ENCODE assay signal across 1 cellular context in the genomic region with DNA sequence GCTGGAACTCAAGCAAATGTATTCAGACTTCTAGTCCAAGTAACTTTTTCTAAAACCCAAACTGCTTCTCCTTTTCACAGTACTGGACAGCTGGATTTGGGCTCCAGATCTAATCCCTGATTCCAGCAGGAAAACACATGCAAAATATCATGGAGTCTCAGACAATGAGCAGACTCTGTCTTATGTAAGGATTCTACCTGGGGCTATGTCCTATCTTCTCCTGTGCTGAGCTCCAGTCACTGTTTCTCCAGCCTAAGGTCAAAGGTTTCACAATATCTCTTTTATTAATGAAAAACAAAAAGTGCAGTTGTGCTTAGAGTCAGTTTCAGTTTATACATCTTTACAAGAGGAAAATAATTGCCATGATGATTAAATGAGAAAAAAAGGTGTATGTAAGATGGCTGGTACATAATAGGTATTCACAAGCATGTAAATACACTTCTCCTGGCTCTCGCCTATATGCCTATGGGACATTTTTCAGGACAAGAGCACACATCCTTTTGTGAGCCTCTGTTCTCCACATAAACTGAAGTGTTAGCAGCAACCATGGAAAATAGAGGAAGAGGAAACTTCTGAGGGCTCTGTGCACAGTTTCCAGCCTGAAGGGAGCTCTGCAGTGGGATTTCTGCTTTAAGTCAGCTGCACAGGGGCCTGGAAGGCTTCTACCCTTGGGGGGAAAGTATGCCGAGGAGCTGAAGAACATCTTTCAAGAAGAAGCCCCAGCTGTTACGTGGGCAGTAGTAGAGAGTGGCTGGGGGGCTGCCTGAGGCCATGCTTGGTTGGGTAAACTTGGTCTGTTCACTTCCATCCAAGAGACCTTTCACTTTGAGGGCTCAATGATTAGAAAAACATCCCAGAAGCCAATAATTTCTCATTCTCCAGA.
A peak's percentile ranks its signal among the peaks of the same experiment; 100 is the strongest.
TF ChIP-seq lines count a peak whose summit lies in the region.

No MANE protein-coding gene starts in this region.

TF ChIP-seq in K562, 482 proteins besides CTCF, POLR2A, EP300 and RAD21 (continued from another document and continues in another):
- TF ChIP-seq, protein P1, sequence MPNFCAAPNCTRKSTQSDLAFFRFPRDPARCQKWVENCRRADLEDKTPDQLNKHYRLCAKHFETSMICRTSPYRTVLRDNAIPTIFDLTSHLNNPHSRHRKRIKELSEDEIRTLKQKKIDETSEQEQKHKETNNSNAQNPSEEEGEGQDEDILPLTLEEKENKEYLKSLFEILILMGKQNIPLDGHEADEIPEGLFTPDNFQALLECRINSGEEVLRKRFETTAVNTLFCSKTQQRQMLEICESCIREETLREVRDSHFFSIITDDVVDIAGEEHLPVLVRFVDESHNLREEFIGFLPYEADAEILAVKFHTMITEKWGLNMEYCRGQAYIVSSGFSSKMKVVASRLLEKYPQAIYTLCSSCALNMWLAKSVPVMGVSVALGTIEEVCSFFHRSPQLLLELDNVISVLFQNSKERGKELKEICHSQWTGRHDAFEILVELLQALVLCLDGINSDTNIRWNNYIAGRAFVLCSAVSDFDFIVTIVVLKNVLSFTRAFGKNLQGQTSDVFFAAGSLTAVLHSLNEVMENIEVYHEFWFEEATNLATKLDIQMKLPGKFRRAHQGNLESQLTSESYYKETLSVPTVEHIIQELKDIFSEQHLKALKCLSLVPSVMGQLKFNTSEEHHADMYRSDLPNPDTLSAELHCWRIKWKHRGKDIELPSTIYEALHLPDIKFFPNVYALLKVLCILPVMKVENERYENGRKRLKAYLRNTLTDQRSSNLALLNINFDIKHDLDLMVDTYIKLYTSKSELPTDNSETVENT (CRISPR knock-in tag; IDR thresholded peaks at IDR 0.05) = no peak
- TF ChIP-seq NR3C1 (CRISPR knock-in tag; IDR thresholded peaks at IDR 0.05) (no peak), SP1 (CRISPR knock-in tag; IDR thresholded peaks at IDR 0.05) (no peak), SREBF1 (IDR thresholded peaks at IDR 0.05; ENCODE audit: borderline replicate concordance, low read depth, low read length) (no peak), NFRKB (IDR thresholded peaks at IDR 0.05; ENCODE audit: low read depth) (no peak), SIX5 (IDR thresholded peaks at IDR 0.05; ENCODE audit: borderline replicate concordance in 1 of 2, insufficient read depth in 1 of 2, low read depth in 1 of 2, low read length in 2 of 2) (no peak), KLF10 (CRISPR knock-in tag; IDR thresholded peaks at IDR 0.05) (no peak), POLR2B (IDR thresholded peaks at IDR 0.05; ENCODE audit: low read depth, partially characterized antibody) (no peak), PHTF2 (CRISPR knock-in tag; IDR thresholded peaks at IDR 0.05) (no peak), ZNF668 (CRISPR knock-in tag; IDR thresholded peaks at IDR 0.05) (peak; percentile 56; the same call in 1 of the 2 replicates), JUND (IDR thresholded peaks at IDR 0.05; ENCODE audit: borderline replicate concordance, low read depth, low read length) (no peak), JUND (tag; IDR thresholded peaks at IDR 0.05; ENCODE audit: borderline replicate concordance, low read depth, low read length) (peak; percentile 10; the same call in 1 of the 3 replicates), ZNF780A (CRISPR knock-in tag; IDR thresholded peaks at IDR 0.05) (no peak), SRSF9 (IDR thresholded peaks at IDR 0.05; ENCODE audit: borderline replicate concordance, low read depth, low read length) (no peak), SAP30 (IDR thresholded peaks at IDR 0.05; ENCODE audit: borderline replicate concordance, insufficient read depth, low read depth, low read length, poor library complexity, severe bottlenecking) (no peak), CEBPB (tag; IDR thresholded peaks at IDR 0.05) (peak; percentile 75), FOS (IDR thresholded peaks at IDR 0.05; ENCODE audit: extremely low read depth, insufficient read length) (no peak), TBP (optimal IDR thresholded peaks at IDR 0.05; ENCODE audit: low read depth, low read length) (peak; percentile 25), POLR2AphosphoS5 (IDR thresholded peaks at IDR 0.05; ENCODE audit: control insufficient read depth, insufficient read depth, low read depth, low read length) (no peak), MTA1 (IDR thresholded peaks at IDR 0.05; ENCODE audit: borderline replicate concordance) (no peak), NRF1 (conservative IDR thresholded peaks at IDR 0.05 in 1 of 2, IDR thresholded peaks at IDR 0.05 in 1 of 2) (no peak), ZNF707 (CRISPR knock-in tag; conservative IDR thresholded peaks at IDR 0.05) (no peak), E2F3 (CRISPR knock-in tag; IDR thresholded peaks at IDR 0.05) (no peak), DNMT1 (IDR thresholded peaks at IDR 0.05) (no peak), GTF2E2 (tag; IDR thresholded peaks at IDR 0.05) (no peak), CC2D1A (IDR thresholded peaks at IDR 0.05) (no peak), HNRNPH1 (optimal IDR thresholded peaks at IDR 0.05; ENCODE audit: low read depth, low read length) (no peak), ZNF785 (CRISPR knock-in tag; IDR thresholded peaks at IDR 0.05) (no peak), HMG20A (CRISPR knock-in tag; conservative IDR thresholded peaks at IDR 0.05) (no peak), ZKSCAN3 (CRISPR knock-in tag; IDR thresholded peaks at IDR 0.05) (no peak), LARP7 (IDR thresholded peaks at IDR 0.05) (no peak)
- TF ChIP-seq, protein P2, sequence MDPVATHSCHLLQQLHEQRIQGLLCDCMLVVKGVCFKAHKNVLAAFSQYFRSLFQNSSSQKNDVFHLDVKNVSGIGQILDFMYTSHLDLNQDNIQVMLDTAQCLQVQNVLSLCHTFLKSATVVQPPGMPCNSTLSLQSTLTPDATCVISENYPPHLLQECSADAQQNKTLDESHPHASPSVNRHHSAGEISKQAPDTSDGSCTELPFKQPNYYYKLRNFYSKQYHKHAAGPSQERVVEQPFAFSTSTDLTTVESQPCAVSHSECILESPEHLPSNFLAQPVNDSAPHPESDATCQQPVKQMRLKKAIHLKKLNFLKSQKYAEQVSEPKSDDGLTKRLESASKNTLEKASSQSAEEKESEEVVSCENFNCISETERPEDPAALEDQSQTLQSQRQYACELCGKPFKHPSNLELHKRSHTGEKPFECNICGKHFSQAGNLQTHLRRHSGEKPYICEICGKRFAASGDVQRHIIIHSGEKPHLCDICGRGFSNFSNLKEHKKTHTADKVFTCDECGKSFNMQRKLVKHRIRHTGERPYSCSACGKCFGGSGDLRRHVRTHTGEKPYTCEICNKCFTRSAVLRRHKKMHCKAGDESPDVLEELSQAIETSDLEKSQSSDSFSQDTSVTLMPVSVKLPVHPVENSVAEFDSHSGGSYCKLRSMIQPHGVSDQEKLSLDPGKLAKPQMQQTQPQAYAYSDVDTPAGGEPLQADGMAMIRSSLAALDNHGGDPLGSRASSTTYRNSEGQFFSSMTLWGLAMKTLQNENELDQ (CRISPR knock-in tag; IDR thresholded peaks at IDR 0.05; ENCODE audit: borderline replicate concordance) = no peak
- TF ChIP-seq, protein P3, sequence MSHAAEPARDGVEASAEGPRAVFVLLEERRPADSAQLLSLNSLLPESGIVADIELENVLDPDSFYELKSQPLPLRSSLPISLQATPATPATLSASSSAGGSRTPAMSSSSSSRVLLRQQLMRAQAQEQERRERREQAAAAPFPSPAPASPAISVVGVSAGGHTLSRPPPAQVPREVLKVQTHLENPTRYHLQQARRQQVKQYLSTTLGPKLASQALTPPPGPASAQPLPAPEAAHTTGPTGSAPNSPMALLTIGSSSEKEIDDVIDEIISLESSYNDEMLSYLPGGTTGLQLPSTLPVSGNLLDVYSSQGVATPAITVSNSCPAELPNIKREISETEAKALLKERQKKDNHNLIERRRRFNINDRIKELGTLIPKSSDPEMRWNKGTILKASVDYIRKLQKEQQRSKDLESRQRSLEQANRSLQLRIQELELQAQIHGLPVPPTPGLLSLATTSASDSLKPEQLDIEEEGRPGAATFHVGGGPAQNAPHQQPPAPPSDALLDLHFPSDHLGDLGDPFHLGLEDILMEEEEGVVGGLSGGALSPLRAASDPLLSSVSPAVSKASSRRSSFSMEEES (CRISPR knock-in tag; IDR thresholded peaks at IDR 0.05) = no peak
- TF ChIP-seq, protein P4, sequence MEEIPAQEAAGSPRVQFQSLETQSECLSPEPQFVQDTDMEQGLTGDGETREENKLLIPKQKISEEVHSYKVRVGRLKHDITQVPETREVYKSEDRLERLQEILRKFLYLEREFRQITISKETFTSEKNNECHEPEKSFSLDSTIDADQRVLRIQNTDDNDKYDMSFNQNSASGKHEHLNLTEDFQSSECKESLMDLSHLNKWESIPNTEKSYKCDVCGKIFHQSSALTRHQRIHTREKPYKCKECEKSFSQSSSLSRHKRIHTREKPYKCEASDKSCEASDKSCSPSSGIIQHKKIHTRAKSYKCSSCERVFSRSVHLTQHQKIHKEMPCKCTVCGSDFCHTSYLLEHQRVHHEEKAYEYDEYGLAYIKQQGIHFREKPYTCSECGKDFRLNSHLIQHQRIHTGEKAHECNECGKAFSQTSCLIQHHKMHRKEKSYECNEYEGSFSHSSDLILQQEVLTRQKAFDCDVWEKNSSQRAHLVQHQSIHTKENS (CRISPR knock-in tag; IDR thresholded peaks at IDR 0.05) = no peak
- TF ChIP-seq, protein P5, sequence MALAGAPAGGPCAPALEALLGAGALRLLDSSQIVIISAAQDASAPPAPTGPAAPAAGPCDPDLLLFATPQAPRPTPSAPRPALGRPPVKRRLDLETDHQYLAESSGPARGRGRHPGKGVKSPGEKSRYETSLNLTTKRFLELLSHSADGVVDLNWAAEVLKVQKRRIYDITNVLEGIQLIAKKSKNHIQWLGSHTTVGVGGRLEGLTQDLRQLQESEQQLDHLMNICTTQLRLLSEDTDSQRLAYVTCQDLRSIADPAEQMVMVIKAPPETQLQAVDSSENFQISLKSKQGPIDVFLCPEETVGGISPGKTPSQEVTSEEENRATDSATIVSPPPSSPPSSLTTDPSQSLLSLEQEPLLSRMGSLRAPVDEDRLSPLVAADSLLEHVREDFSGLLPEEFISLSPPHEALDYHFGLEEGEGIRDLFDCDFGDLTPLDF (CRISPR knock-in tag; IDR thresholded peaks at IDR 0.05) = no peak
- TF ChIP-seq, protein P6, sequence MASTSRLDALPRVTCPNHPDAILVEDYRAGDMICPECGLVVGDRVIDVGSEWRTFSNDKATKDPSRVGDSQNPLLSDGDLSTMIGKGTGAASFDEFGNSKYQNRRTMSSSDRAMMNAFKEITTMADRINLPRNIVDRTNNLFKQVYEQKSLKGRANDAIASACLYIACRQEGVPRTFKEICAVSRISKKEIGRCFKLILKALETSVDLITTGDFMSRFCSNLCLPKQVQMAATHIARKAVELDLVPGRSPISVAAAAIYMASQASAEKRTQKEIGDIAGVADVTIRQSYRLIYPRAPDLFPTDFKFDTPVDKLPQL (IDR thresholded peaks at IDR 0.05; ENCODE audit: extremely low read depth, insufficient read length) = no peak
- TF ChIP-seq, protein P7, sequence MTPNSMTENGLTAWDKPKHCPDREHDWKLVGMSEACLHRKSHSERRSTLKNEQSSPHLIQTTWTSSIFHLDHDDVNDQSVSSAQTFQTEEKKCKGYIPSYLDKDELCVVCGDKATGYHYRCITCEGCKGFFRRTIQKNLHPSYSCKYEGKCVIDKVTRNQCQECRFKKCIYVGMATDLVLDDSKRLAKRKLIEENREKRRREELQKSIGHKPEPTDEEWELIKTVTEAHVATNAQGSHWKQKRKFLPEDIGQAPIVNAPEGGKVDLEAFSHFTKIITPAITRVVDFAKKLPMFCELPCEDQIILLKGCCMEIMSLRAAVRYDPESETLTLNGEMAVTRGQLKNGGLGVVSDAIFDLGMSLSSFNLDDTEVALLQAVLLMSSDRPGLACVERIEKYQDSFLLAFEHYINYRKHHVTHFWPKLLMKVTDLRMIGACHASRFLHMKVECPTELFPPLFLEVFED (CRISPR knock-in tag; conservative IDR thresholded peaks at IDR 0.05) = no peak
- TF ChIP-seq, protein P8, sequence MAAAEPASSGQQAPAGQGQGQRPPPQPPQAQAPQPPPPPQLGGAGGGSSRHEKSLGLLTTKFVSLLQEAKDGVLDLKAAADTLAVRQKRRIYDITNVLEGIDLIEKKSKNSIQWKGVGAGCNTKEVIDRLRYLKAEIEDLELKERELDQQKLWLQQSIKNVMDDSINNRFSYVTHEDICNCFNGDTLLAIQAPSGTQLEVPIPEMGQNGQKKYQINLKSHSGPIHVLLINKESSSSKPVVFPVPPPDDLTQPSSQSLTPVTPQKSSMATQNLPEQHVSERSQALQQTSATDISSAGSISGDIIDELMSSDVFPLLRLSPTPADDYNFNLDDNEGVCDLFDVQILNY (CRISPR knock-in tag; IDR thresholded peaks at IDR 0.05) = no peak
- TF ChIP-seq, protein P9, sequence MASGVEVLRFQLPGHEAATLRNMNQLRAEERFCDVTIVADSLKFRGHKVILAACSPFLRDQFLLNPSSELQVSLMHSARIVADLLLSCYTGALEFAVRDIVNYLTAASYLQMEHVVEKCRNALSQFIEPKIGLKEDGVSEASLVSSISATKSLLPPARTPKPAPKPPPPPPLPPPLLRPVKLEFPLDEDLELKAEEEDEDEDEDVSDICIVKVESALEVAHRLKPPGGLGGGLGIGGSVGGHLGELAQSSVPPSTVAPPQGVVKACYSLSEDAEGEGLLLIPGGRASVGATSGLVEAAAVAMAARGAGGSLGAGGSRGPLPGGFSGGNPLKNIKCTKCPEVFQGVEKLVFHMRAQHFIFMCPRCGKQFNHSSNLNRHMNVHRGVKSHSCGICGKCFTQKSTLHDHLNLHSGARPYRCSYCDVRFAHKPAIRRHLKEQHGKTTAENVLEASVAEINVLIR (CRISPR knock-in tag; IDR thresholded peaks at IDR 0.05) = no peak
- TF ChIP-seq, protein P10, sequence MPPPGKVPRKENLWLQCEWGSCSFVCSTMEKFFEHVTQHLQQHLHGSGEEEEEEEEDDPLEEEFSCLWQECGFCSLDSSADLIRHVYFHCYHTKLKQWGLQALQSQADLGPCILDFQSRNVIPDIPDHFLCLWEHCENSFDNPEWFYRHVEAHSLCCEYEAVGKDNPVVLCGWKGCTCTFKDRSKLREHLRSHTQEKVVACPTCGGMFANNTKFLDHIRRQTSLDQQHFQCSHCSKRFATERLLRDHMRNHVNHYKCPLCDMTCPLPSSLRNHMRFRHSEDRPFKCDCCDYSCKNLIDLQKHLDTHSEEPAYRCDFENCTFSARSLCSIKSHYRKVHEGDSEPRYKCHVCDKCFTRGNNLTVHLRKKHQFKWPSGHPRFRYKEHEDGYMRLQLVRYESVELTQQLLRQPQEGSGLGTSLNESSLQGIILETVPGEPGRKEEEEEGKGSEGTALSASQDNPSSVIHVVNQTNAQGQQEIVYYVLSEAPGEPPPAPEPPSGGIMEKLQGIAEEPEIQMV (tag; conservative IDR thresholded peaks at IDR 0.05; ENCODE audit: low read depth) = 0 out of 2 replicates have a peak, but pooled peaks have one; percentile 2
